Comparison of ENCODE assay signal across 31 cellular contexts in genomic region chr21:44283953-44284352, GRCh38. TPM values are rescaled to one million over a fixed set of nuclear protein-coding genes. Genes with fewer than 3 reads are reported as not detected.
"Had no signal": no experiment of that assay in that cellular context is flagged by ENCODE, and none has a peak within 500 bp of the region (broad histone marks: within the 10 kb centered on the region; RNA-seq: fewer than 3 reads in every experiment).

No MANE protein-coding gene starts in this region.

- H3K9me3 Mint-ChIP-seq: activated naive CD4-positive, alpha-beta T cell treated with anti-CD3 and anti-CD28 coated beads, Interleukin-2, amount 50 U/mL, for 72 hours; activated T-cell treated with anti-CD3 and anti-CD28 coated beads, Interleukin-2, amount 50 U/mL, for 72 hours; mesothelial cell of epicardium; naive B cell; nephron progenitor cell; stimulated activated memory B cell treated with anti-CD40 and anti-IgM and Interleukin-4, amounts not matched to agents 10 μg/mL and 1 μg/mL and 100 μg/mL, for 72 hours; stimulated activated naive CD8-positive, alpha-beta T cell treated with anti-CD3 and anti-CD28 coated beads, Interleukin-15, amount 100 ng/mL, for 72 hours; T-helper 2 cell treated with Interferon-gamma antibody and Interleukin-4, amounts not matched to agents 5 μg/mL and 100 μg/mL, for 36 hours had no signal

- H3K36me3 ChIP-seq: breast epithelium, heart left ventricle, left ventricle myocardium inferior, thyroid gland, upper lobe of left lung, vagina had no signal

- H3K27me3 Mint-ChIP-seq: activated CD4-positive, alpha-beta T cell treated with anti-CD3 and anti-CD28 coated beads for 36 hours had no signal

- H3K27ac ChIP-seq: breast epithelium, heart left ventricle, left ventricle myocardium inferior, skin epidermis, thyroid gland, upper lobe of left lung, vagina had no signal

- H3K4me3 Mint-ChIP-seq: activated CD4-positive, alpha-beta T cell treated with anti-CD3 and anti-CD28 coated beads for 36 hours; activated T-cell treated with anti-CD3 and anti-CD28 coated beads, Interleukin-2, amount 50 U/mL, for 72 hours; mesothelial cell of epicardium; nephron progenitor cell; stimulated activated memory B cell treated with anti-CD40 and anti-IgM and Interleukin-4, amounts not matched to agents 10 μg/mL and 1 μg/mL and 100 μg/mL, for 72 hours; stimulated activated naive CD8-positive, alpha-beta T cell treated with anti-CD3 and anti-CD28 coated beads, Interleukin-15, amount 100 ng/mL, for 72 hours; T-helper 2 cell treated with Interferon-gamma antibody and Interleukin-4, amounts not matched to agents 5 μg/mL and 100 μg/mL, for 36 hours had no signal

- H3K4me1 ChIP-seq: breast epithelium had no signal

- DNase-seq: activated CD4-positive, alpha-beta T cell treated with anti-CD3 and anti-CD28 coated beads for 36 hours; activated CD4-positive, CD25-positive, alpha-beta regulatory T cell; activated naive CD4-positive, alpha-beta T cell; activated T-cell treated with anti-CD3 and anti-CD28 coated beads for 4 hours; activated T-cell treated with anti-CD3 and anti-CD28 coated beads, Interleukin-2, amount 50 U/mL, for 72 hours; central memory CD4-positive, alpha-beta T cell; foreskin fibroblast; left ventricle myocardium inferior; mammary epithelial cell; naive B cell; nephron progenitor cell; stimulated activated CD4-positive, alpha-beta T cell treated with anti-CD3 and anti-CD28 coated beads, Interleukin-1b, Interleukin-23, amount 100 ng/mL, for 48 hours; stimulated activated CD4-positive, alpha-beta T cell treated with anti-CD3 and anti-CD28 coated beads, Interleukin-4, amount 100 ng/mL, for 4 hours; stimulated activated CD8-positive, alpha-beta memory T cell treated with anti-CD3 and anti-CD28 coated beads, Interleukin-4, amount 100 ng/mL, for 48 hours; stimulated activated naive CD8-positive, alpha-beta T cell treated with anti-CD3 and anti-CD28 coated beads, Interleukin-15, amount 100 ng/mL, for 72 hours; substantia nigra; T-helper 1 cell; thyroid gland had no signal

- H3K27ac Mint-ChIP-seq: activated CD4-positive, alpha-beta T cell treated with anti-CD3 and anti-CD28 coated beads for 36 hours; activated naive CD4-positive, alpha-beta T cell treated with anti-CD3 and anti-CD28 coated beads, Interleukin-2, amount 50 U/mL, for 72 hours; activated T-cell treated with anti-CD3 and anti-CD28 coated beads, Interleukin-2, amount 50 U/mL, for 72 hours; mesothelial cell of epicardium; nephron progenitor cell; stimulated activated memory B cell treated with anti-CD40 and anti-IgM and Interleukin-4, amounts not matched to agents 10 μg/mL and 1 μg/mL and 100 μg/mL, for 72 hours; stimulated activated naive CD8-positive, alpha-beta T cell treated with anti-CD3 and anti-CD28 coated beads, Interleukin-15, amount 100 ng/mL, for 72 hours; T-helper 2 cell treated with Interferon-gamma antibody and Interleukin-4, amounts not matched to agents 5 μg/mL and 100 μg/mL, for 36 hours had no signal

- ATAC-seq: activated CD4-positive, alpha-beta T cell treated with anti-CD3 and anti-CD28 coated beads for 36 hours; activated naive CD4-positive, alpha-beta T cell treated with anti-CD3 and anti-CD28 coated beads, Interleukin-2, amount 50 U/mL, for 72 hours; activated T-cell treated with anti-CD3 and anti-CD28 coated beads, Interleukin-2, amount 50 U/mL, for 72 hours; esophagus mucosa; heart left ventricle; sciatic nerve; stimulated activated memory B cell treated with anti-CD40 and anti-IgM and Interleukin-4, amounts not matched to agents 10 μg/mL and 1 μg/mL and 100 μg/mL, for 72 hours; stimulated activated naive CD8-positive, alpha-beta T cell treated with anti-CD3 and anti-CD28 coated beads, Interleukin-15, amount 100 ng/mL, for 72 hours had no signal

- H3K4me3 ChIP-seq: breast epithelium, heart left ventricle, left ventricle myocardium inferior, skin epidermis, thyroid gland, upper lobe of left lung, vagina had no signal

- H3K9me3 ChIP-seq: breast epithelium, heart left ventricle, left ventricle myocardium inferior, thyroid gland, upper lobe of left lung, vagina had no signal

- H3K27me3 ChIP-seq: thyroid gland, vagina had no signal

- H3K4me1 Mint-ChIP-seq: activated CD4-positive, alpha-beta T cell treated with anti-CD3 and anti-CD28 coated beads for 36 hours; stimulated activated naive CD8-positive, alpha-beta T cell treated with anti-CD3 and anti-CD28 coated beads, Interleukin-15, amount 100 ng/mL, for 72 hours had no signal

- H3K36me3 Mint-ChIP-seq: activated naive CD4-positive, alpha-beta T cell treated with anti-CD3 and anti-CD28 coated beads, Interleukin-2, amount 50 U/mL, for 72 hours; mesothelial cell of epicardium; naive B cell; stimulated activated memory B cell treated with anti-CD40 and anti-IgM and Interleukin-4, amounts not matched to agents 10 μg/mL and 1 μg/mL and 100 μg/mL, for 72 hours had no signal

RNA-seq across cellular contexts. Expression of gene AIRE, which starts 1.7 kb away (rescaled TPM):
- total RNA-seq: activated CD4-positive, alpha-beta T cell treated with anti-CD3 and anti-CD28 coated beads for 36 hours; activated naive CD4-positive, alpha-beta T cell treated with anti-CD3 and anti-CD28 coated beads, Interleukin-2, amount 50 U/mL, for 72 hours; activated T-cell treated with anti-CD3 and anti-CD28 coated beads, Interleukin-2, amount 50 U/mL, for 72 hours; breast epithelium; esophagus mucosa; left ventricle myocardium inferior; mammary epithelial cell; osteoblast; posterior vena cava; upper lobe of left lung had no signal
- polyA plus RNA-seq: mammary epithelial cell had no signal

RNA-seq across cellular contexts. Expression of gene DNMT3L, which starts 22.3 kb away (rescaled TPM):
- total RNA-seq: activated CD4-positive, alpha-beta T cell treated with anti-CD3 and anti-CD28 coated beads for 36 hours; activated naive CD4-positive, alpha-beta T cell treated with anti-CD3 and anti-CD28 coated beads, Interleukin-2, amount 50 U/mL, for 72 hours; activated T-cell treated with anti-CD3 and anti-CD28 coated beads, Interleukin-2, amount 50 U/mL, for 72 hours; breast epithelium; esophagus mucosa; heart left ventricle; left ventricle myocardium inferior; mammary epithelial cell; mesothelial cell of epicardium; osteoblast; posterior vena cava; sciatic nerve; thyroid gland; upper lobe of left lung; vagina had no signal
- polyA plus RNA-seq: heart left ventricle, mammary epithelial cell had no signal

RNA-seq across cellular contexts. Expression of gene ICOSLG, which starts 43.2 kb away (rescaled TPM):
- total RNA-seq: osteoblast had no signal
